Comparison of ENCODE assay signal across 7 cellular contexts in genomic region chr3:183253364-183253960, GRCh38. TPM values are rescaled to one million over a fixed set of nuclear protein-coding genes. Genes with fewer than 3 reads are reported as not detected.
A peak's percentile ranks its signal among the peaks of the same experiment; 100 is the strongest.
DNase-seq lines count a peak whose midpoint lies in the region; ATAC-seq, FAIRE-seq and TF ChIP-seq lines count a peak whose summit lies in the region.

No MANE protein-coding gene starts in this region.

- no peaks in the 10 kb centered on the region for H3K36me3 ChIP-seq in aorta (ENCODE audit: control insufficient read depth in 1 of 2, insufficient read depth in 2 of 2, low read length in 1 of 2)

- ATAC-seq in natural killer cell (peak; percentile 62 to 72 (median 66)), aorta (ENCODE audit: low FRiP score) (peak; percentile 90)

- peak; percentile 8 for DNase-seq in GM12891 (ENCODE audit: insufficient read length, low spot score)
- DNase-seq in NCI-H146 treated with DMSO at 0.1 percent for 48 hours (lab: John Stamatoyannopoulos, UW; ENCODE audit: unreplicated experiment) = peak; percentile 54
- peak; percentile 8 for DNase-seq in activated T-helper 9 cell treated with anti-CD3 and anti-CD28 coated beads, Interleukin-2, amount 50 U/mL, for 16 hours (ENCODE audit: low read depth)
- DNase-seq in fibroblast of the conjunctiva (ENCODE audit: low read depth) = peak; percentile 43
- peak; percentile 28 for DNase-seq in natural killer cell
- DNase-seq in aorta = peak; percentile 86 to 93
- DNase-seq in GM19238 (ENCODE audit: insufficient read length, low spot score) = no peak

- no peaks in the 10 kb centered on the region for H3K36me3 Mint-ChIP-seq in natural killer cell

- peak overlapping the region; percentile 62 to 87 for H3K4me3 ChIP-seq in aorta (ENCODE audit: low read length in 2 of 2)

- H3K27me3 ChIP-seq in aorta (ENCODE audit: control insufficient read depth in 1 of 2, insufficient read depth in 2 of 2, low read length in 1 of 2) = no peaks in the 10 kb centered on the region

- no peaks in the 10 kb centered on the region for H3K9me3 ChIP-seq in aorta (ENCODE audit: control insufficient read depth, low read length)

- H3K4me1 Mint-ChIP-seq in natural killer cell = peaks cover 5 to 6% of the 10 kb centered on the region in 2 donors

- FAIRE-seq in GM12891 (lab: Jason Lieb, UNC) = no peak

- peaks cover 33 to 37% of the 10 kb centered on the region in 2 donors for H3K27me3 Mint-ChIP-seq in natural killer cell (ENCODE audit: low read depth in 2 of 2)

- TF ChIP-seq CTCF in natural killer cell (IDR thresholded peaks at IDR 0.05) = no peak

- no peaks in the 10 kb centered on the region for H3K4me1 ChIP-seq in aorta (ENCODE audit: control insufficient read depth in 1 of 2, insufficient read depth in 2 of 2, low read length in 2 of 2)

- H3K27ac Mint-ChIP-seq in natural killer cell = peak overlapping the region in 1 of 2 donors; percentile 78

- intact Hi-C loops in natural killer cell (cut with micrococcal nuclease) (loop anchor here (1.0 to 5.0 kb wide), 2 partner anchors 54 to 129 kb away; no protein-coding TSS in a partner anchor), aorta (cut with DNase I) (loop anchor here in 1 of 2 donors (10.0 kb wide), 1 partner anchor 131 kb away; no protein-coding TSS in a partner anchor)

- H3K9me3 Mint-ChIP-seq in natural killer cell = no peaks in the 10 kb centered on the region

- WGBS in aorta, 2 donors = 0% methylated on average over 46 to 48 of the region's 48 CpGs

- H3K4me3 Mint-ChIP-seq in natural killer cell = peak overlapping the region; percentile 79

- no peak for TF ChIP-seq POLR2A in GM12891 (IDR thresholded peaks at IDR 0.05; ENCODE audit: low read depth, low read length)

- H3K27ac ChIP-seq in aorta (ENCODE audit: low read depth in 1 of 2, low read length in 2 of 2) = peak overlapping the region in 1 of 2 donors; percentile 13

TF ChIP-seq in GM12891, 5 proteins besides CTCF, POLR2A, EP300 and RAD21:
- TF ChIP-seq POU2F2 (IDR thresholded peaks at IDR 0.05; ENCODE audit: low read depth, low read length) (no peak), POLR2AphosphoS5 (IDR thresholded peaks at IDR 0.05; ENCODE audit: low read depth, low read length) (no peak), TAF1 (IDR thresholded peaks at IDR 0.05; ENCODE audit: low read depth, low read length) (no peak), SPI1 (IDR thresholded peaks at IDR 0.05; ENCODE audit: low read depth, low read length) (no peak), PAX5 (IDR thresholded peaks at IDR 0.05; ENCODE audit: insufficient read depth, low read length, severe bottlenecking) (no peak)

RNA-seq across cellular contexts. Expression of gene B3GNT5, which starts 0.4 kb away (rescaled TPM):
- polyA plus RNA-seq in GM12891 (2012; ENCODE audit: low read depth, missing spikeins) = 0.08 TPM
- 1 to 10 TPM; 1.2 to 4.5 (median 3.4) TPM for total RNA-seq in natural killer cell
- 10 to 100 TPM in 1 of 2 donors, 1 to 10 TPM in 1; 9.2 to 10.0 TPM for total RNA-seq in aorta
- 10 to 100 TPM in 1 of 2 donors, 1 to 10 TPM in 1; 1.6 to 12.5 TPM for polyA plus RNA-seq in aorta
